In genomic region chr3:172096881-172097420, GRCh38 we compare ENCODE assay signal across 10 cellular contexts. TPM values are rescaled to one million over a fixed set of nuclear protein-coding genes. Genes with fewer than 3 reads are reported as not detected.
DNase-seq lines count a peak whose midpoint lies in the region; ATAC-seq, FAIRE-seq and TF ChIP-seq lines count a peak whose summit lies in the region.
"Had no signal": no experiment of that assay in that cellular context is flagged by ENCODE, and none has a peak within 500 bp of the region (broad histone marks: within the 10 kb centered on the region; RNA-seq: fewer than 3 reads in every experiment).

No MANE protein-coding gene starts in this region.

- peak; percentile 13 for ATAC-seq in activated naive CD8-positive, alpha-beta T cell treated with anti-CD3 and anti-CD28 coated beads, Interleukin-2, amount 50 U/mL, for 24 hours
- no peak for ATAC-seq in GM18870 (IDR thresholded peaks at IDR 0.05; ENCODE audit: unreplicated experiment)

- FAIRE-seq in astrocyte (lab: Jason Lieb, UNC) (no peak), keratinocyte (lab: Jason Lieb, UNC) (peak; percentile 73)
- FAIRE-seq: frontal cortex had no signal

- H3K27me3 Mint-ChIP-seq in activated naive CD8-positive, alpha-beta T cell treated with anti-CD3 and anti-CD28 coated beads, Interleukin-2, amount 50 U/mL, for 24 hours = no peaks in the 10 kb centered on the region
- H3K27me3 Mint-ChIP-seq in activated naive CD8-positive, alpha-beta T cell treated with anti-CD3 and anti-CD28 coated beads for 36 hours = no peaks in the 10 kb centered on the region
- H3K27me3 Mint-ChIP-seq in astrocyte (ENCODE audit: low read depth, unreplicated experiment) = no peaks in the 10 kb centered on the region
- no peaks in the 10 kb centered on the region for H3K27me3 Mint-ChIP-seq in glutamatergic neuron (ENCODE audit: unreplicated experiment)

- TF ChIP-seq CTCF in astrocyte (IDR thresholded peaks at IDR 0.05; ENCODE audit: insufficient read depth, low read depth, low read length) (no peak), keratinocyte (optimal IDR thresholded peaks at IDR 0.05 in 1 of 3, IDR thresholded peaks at IDR 0.05 in 1 of 3, conservative IDR thresholded peaks at IDR 0.05 in 1 of 3; ENCODE audit: extremely low read depth in 1 of 3, insufficient read depth in 2 of 3, low read length in 3 of 3) (no peak), glutamatergic neuron (IDR thresholded peaks at IDR 0.05; ENCODE audit: partially characterized antibody, unreplicated experiment) (no peak)

- H3K27me3 ChIP-seq in astrocyte (ENCODE audit: insufficient read depth, low read length) = no peaks in the 10 kb centered on the region
- H3K27me3 ChIP-seq in keratinocyte (ENCODE audit: control insufficient read depth, extremely low read depth, insufficient read depth, low read length) = no peaks in the 10 kb centered on the region

- H4K20me1 ChIP-seq in astrocyte (ENCODE audit: insufficient read depth, low read length) (peaks cover 88% of the 10 kb centered on the region), keratinocyte (ENCODE audit: control insufficient read depth, extremely low read depth, insufficient read depth, low read length) (no peaks in the 10 kb centered on the region)

- no peak overlapping the region for H3K9ac ChIP-seq in astrocyte (ENCODE audit: low read length)
- H3K9ac ChIP-seq in keratinocyte (ENCODE audit: control insufficient read depth, extremely low read depth, insufficient read depth, low read length) = peak overlapping the region; percentile 34

- dilution Hi-C loops in keratinocyte (cut with MboI; ENCODE audit: extremely low pct_ligation_motif_present, low sequenced_read_pairs) = no loop called here

- H3K9me3 ChIP-seq in astrocyte (ENCODE audit: insufficient read depth, low read depth, low read length) = no peaks in the 10 kb centered on the region
- no peaks in the 10 kb centered on the region for H3K9me3 ChIP-seq in keratinocyte (ENCODE audit: control insufficient read depth, low read depth, low read length)

- H3K9me3 Mint-ChIP-seq in activated naive CD8-positive, alpha-beta T cell treated with anti-CD3 and anti-CD28 coated beads, Interleukin-2, amount 50 U/mL, for 24 hours = no peaks in the 10 kb centered on the region
- peaks cover 3% of the 10 kb centered on the region for H3K9me3 Mint-ChIP-seq in activated naive CD8-positive, alpha-beta T cell treated with anti-CD3 and anti-CD28 coated beads for 36 hours
- H3K9me3 Mint-ChIP-seq in astrocyte (ENCODE audit: unreplicated experiment) (no peaks in the 10 kb centered on the region), glutamatergic neuron (ENCODE audit: unreplicated experiment) (no peaks in the 10 kb centered on the region)

- no peak for DNase-seq in activated naive CD8-positive, alpha-beta T cell treated with anti-CD3 and anti-CD28 coated beads, Interleukin-2, amount 50 U/mL, for 24 hours
- DNase-seq in activated naive CD8-positive, alpha-beta T cell treated with anti-CD3 and anti-CD28 coated beads for 36 hours = no peak
- DNase-seq in astrocyte (ENCODE audit: low read depth) (peak; percentile 87), keratinocyte (ENCODE audit: low read depth, low spot score) (peak; percentile 71), glutamatergic neuron (no peak), occipital lobe (lab: John Stamatoyannopoulos, UW) (no peak)
- DNase-seq in stimulated activated CD4-positive, alpha-beta T cell treated with anti-CD3 and anti-CD28 coated beads, Interleukin-1b, Interleukin-23, amount 100 ng/mL, for 48 hours = no peak

- H3K4me3 ChIP-seq in astrocyte (ENCODE audit: insufficient read depth, low read depth, low read length) = no peak overlapping the region
- H3K4me3 ChIP-seq in keratinocyte (ENCODE audit: control insufficient read depth in 2 of 3, extremely low read depth in 1 of 3, insufficient read depth in 2 of 3, low read depth in 1 of 3, low read length in 3 of 3) = peak overlapping the region in 2 of 3 experiments; percentile 19 to 29
- H3K4me3 ChIP-seq: skin epidermis had no signal

- peaks cover 56% of the 10 kb centered on the region for H3K4me1 Mint-ChIP-seq in activated naive CD8-positive, alpha-beta T cell treated with anti-CD3 and anti-CD28 coated beads, Interleukin-2, amount 50 U/mL, for 24 hours
- H3K4me1 Mint-ChIP-seq in activated naive CD8-positive, alpha-beta T cell treated with anti-CD3 and anti-CD28 coated beads for 36 hours = peaks cover 55% of the 10 kb centered on the region
- peaks cover 73% of the 10 kb centered on the region for H3K4me1 Mint-ChIP-seq in astrocyte (ENCODE audit: low read depth, unreplicated experiment)
- peaks cover 6% of the 10 kb centered on the region for H3K4me1 Mint-ChIP-seq in glutamatergic neuron (ENCODE audit: low read depth, unreplicated experiment)

- H2AFZ ChIP-seq in astrocyte (ENCODE audit: low read depth, low read length) (no peak overlapping the region), keratinocyte (ENCODE audit: control insufficient read depth, low read length) (no peak overlapping the region)

- H3K4me1 ChIP-seq in astrocyte (ENCODE audit: insufficient read depth, low read length) = peaks cover 29% of the 10 kb centered on the region
- peaks cover 42% of the 10 kb centered on the region for H3K4me1 ChIP-seq in keratinocyte (ENCODE audit: control insufficient read depth, extremely low read depth, insufficient read depth, low read length)

- H3K4me2 ChIP-seq in astrocyte (ENCODE audit: low read length) (peak overlapping the region; percentile 42), keratinocyte (ENCODE audit: control insufficient read depth, extremely low read depth, insufficient read depth, low read depth, low read length) (peak overlapping the region; percentile 81)

- H3K27ac Mint-ChIP-seq in activated naive CD8-positive, alpha-beta T cell treated with anti-CD3 and anti-CD28 coated beads, Interleukin-2, amount 50 U/mL, for 24 hours = no peak overlapping the region
- no peak overlapping the region for H3K27ac Mint-ChIP-seq in activated naive CD8-positive, alpha-beta T cell treated with anti-CD3 and anti-CD28 coated beads for 36 hours
- H3K27ac Mint-ChIP-seq in astrocyte (ENCODE audit: unreplicated experiment) (peak overlapping the region; percentile 64), glutamatergic neuron (ENCODE audit: unreplicated experiment) (no peak overlapping the region)

- no peak overlapping the region for H3K4me3 Mint-ChIP-seq in activated naive CD8-positive, alpha-beta T cell treated with anti-CD3 and anti-CD28 coated beads, Interleukin-2, amount 50 U/mL, for 24 hours
- H3K4me3 Mint-ChIP-seq in activated naive CD8-positive, alpha-beta T cell treated with anti-CD3 and anti-CD28 coated beads for 36 hours = no peak overlapping the region
- peak overlapping the region; percentile 45 for H3K4me3 Mint-ChIP-seq in astrocyte (ENCODE audit: unreplicated experiment)
- H3K4me3 Mint-ChIP-seq in glutamatergic neuron (ENCODE audit: unreplicated experiment) = no peak overlapping the region

- peaks cover 95% of the 10 kb centered on the region for H3K79me2 ChIP-seq in astrocyte (ENCODE audit: insufficient read depth, low read length)
- peaks cover 73% of the 10 kb centered on the region for H3K79me2 ChIP-seq in keratinocyte (ENCODE audit: control insufficient read depth, insufficient read depth, low read length)

- H3K36me3 ChIP-seq in astrocyte (ENCODE audit: insufficient read depth, low read length) (peaks cover 3% of the 10 kb centered on the region), keratinocyte (ENCODE audit: control insufficient read depth in 2 of 2, extremely low read depth in 1 of 2, insufficient read depth in 2 of 2, low read length in 2 of 2) (peaks cover 1 to 6% of the 10 kb centered on the region in 2 experiments)

- H3K27ac ChIP-seq in astrocyte (ENCODE audit: low read depth, low read length) (peak overlapping the region; percentile 42), keratinocyte (ENCODE audit: control insufficient read depth, insufficient read depth, low read length) (peak overlapping the region; percentile 75)

- H3K9me1 ChIP-seq in keratinocyte (ENCODE audit: control insufficient read depth, extremely low read depth, insufficient read depth, low read length) = no peaks in the 10 kb centered on the region

- H3K36me3 Mint-ChIP-seq in activated naive CD8-positive, alpha-beta T cell treated with anti-CD3 and anti-CD28 coated beads, Interleukin-2, amount 50 U/mL, for 24 hours (ENCODE audit: low read depth) = peaks cover 3% of the 10 kb centered on the region
- H3K36me3 Mint-ChIP-seq in activated naive CD8-positive, alpha-beta T cell treated with anti-CD3 and anti-CD28 coated beads for 36 hours = peaks cover 2% of the 10 kb centered on the region
- peaks cover 9% of the 10 kb centered on the region for H3K36me3 Mint-ChIP-seq in astrocyte (ENCODE audit: low read depth, unreplicated experiment)
- H3K36me3 Mint-ChIP-seq in glutamatergic neuron (ENCODE audit: unreplicated experiment) = no peaks in the 10 kb centered on the region

RNA-seq across cellular contexts. Expression of gene FNDC3B, which starts 57.6 kb away (rescaled TPM):
- 10 to 100 TPM; 11.6 to 12.2 TPM for total RNA-seq in activated naive CD8-positive, alpha-beta T cell treated with anti-CD3 and anti-CD28 coated beads for 36 hours
- total RNA-seq in astrocyte (327 and 332 TPM in 2 replicates), glutamatergic neuron (ENCODE audit: unreplicated experiment) (11.7 TPM), occipital lobe (19.3 TPM)
- polyA plus RNA-seq in keratinocyte = 20.0 to 31.4 TPM (median 27.7 TPM) in 3 replicates
- 9.4 TPM for polyA plus RNA-seq in keratinocyte (2011; ENCODE audit: low read depth)
- polyA plus RNA-seq in keratinocyte (2011; cell fraction: cytosol; rRNA removed) = 16.5 and 32.7 TPM in 2 replicates
- 60.2 and 68.2 TPM in 2 replicates for polyA plus RNA-seq in keratinocyte (2011; cell fraction: nucleus; rRNA removed)
- 12.4 and 39.3 TPM in 2 replicates for polyA plus RNA-seq in keratinocyte (2012; ENCODE audit: low replicate concordance)
- 104 to 223 TPM (median 134 TPM) in 3 replicates for polyA minus RNA-seq in keratinocyte
- 21.3 TPM for polyA minus RNA-seq in keratinocyte (2011; cell fraction: cytosol; rRNA and poly(A)+ RNA removed)
- polyA minus RNA-seq in keratinocyte (2011; cell fraction: nucleus; rRNA and poly(A)+ RNA removed) = 105 and 219 TPM in 2 replicates

Comparison
In these comparisons a context has a peak if more than half of its experiments do, and no peak if none do; other contexts are left out.
1. DNase-seq: peak in astrocyte (single experiment) and keratinocyte (single experiment); none in activated naive CD8-positive, alpha-beta T cell treated with anti-CD3 and anti-CD28 coated beads, Interleukin-2, amount 50 U/mL, for 24 hours (single experiment), activated naive CD8-positive, alpha-beta T cell treated with anti-CD3 and anti-CD28 coated beads for 36 hours (single experiment), stimulated activated CD4-positive, alpha-beta T cell treated with anti-CD3 and anti-CD28 coated beads, Interleukin-1b, Interleukin-23, amount 100 ng/mL, for 48 hours (single experiment), glutamatergic neuron (single experiment) and occipital lobe (single experiment).
2. RNA of gene FNDC3B, which starts 57.6 kb away (total RNA-seq): 327 to 332 TPM in astrocyte; 19.3 TPM in occipital lobe (single experiment), 11.6 to 12.2 TPM in activated naive CD8-positive, alpha-beta T cell treated with anti-CD3 and anti-CD28 coated beads for 36 hours and 11.7 TPM in glutamatergic neuron (single experiment); every median in the first group is over 10 times any median in the second.